Comparison of ENCODE assay signal across 22 cellular contexts in the genomic region with DNA sequence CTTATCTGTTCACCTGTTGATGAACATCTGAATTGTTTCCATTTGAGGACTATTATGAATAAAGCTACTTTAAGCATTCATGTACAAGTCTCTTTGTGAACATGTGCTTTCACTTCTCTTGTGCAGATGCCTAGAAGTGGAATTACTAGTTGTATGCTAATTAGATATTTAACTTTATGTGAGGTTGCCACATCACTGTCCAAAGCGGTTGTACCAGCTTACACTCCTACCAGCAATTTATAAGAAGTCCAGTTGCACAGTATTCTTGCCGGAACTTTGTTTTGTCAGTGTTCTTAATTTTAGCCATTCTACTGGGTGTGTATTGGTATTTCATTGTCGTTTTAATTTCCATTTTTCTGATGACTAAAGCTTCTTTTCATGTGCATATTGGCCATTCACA. TPM values are rescaled to one million over a fixed set of nuclear protein-coding genes. Genes with fewer than 3 reads are reported as not detected.
"Had no signal": no experiment of that assay in that cellular context is flagged by ENCODE, and none has a peak within 500 bp of the region (broad histone marks: within the 10 kb centered on the region; RNA-seq: fewer than 3 reads in every experiment).

No MANE protein-coding gene starts in this region.

- DNase-seq: effector memory CD4-positive, alpha-beta T cell; foreskin keratinocyte; left cardiac atrium; left ventricle myocardium inferior; mesenchymal stem cell; midbrain; retina; stimulated activated CD4-positive, alpha-beta T cell treated with anti-CD3 and anti-CD28 coated beads, Interleukin-4, amount 100 ng/mL, for 1 hour; stimulated activated CD8-positive, alpha-beta memory T cell treated with anti-CD3 and anti-CD28 coated beads, Interleukin-4, amount 100 ng/mL, for 48 hours; upper lobe of left lung had no signal

- H3K27ac ChIP-seq: epithelial cell of prostate, foreskin keratinocyte, left ventricle myocardium inferior, parathyroid adenoma, prostate gland, right lobe of liver, tibial artery, upper lobe of left lung, vagina had no signal

- H3K9me3 ChIP-seq: left ventricle myocardium inferior, prostate gland, right lobe of liver, tibial artery, upper lobe of left lung, vagina had no signal

- H3K4me1 ChIP-seq: foreskin keratinocyte had no signal

- H3K36me3 Mint-ChIP-seq: natural killer cell treated with Interleukin-12 subunit alpha and Interleukin-12 subunit beta and Interleukin-15 and Interleukin-18, amount 100 ng/mL, for 72 hours had no signal

- ATAC-seq: foreskin keratinocyte; left cardiac atrium; natural killer cell treated with Interleukin-12 subunit alpha and Interleukin-12 subunit beta and Interleukin-15 and Interleukin-18, amount 100 ng/mL, for 72 hours; right lobe of liver; stimulated activated effector memory CD8-positive, alpha-beta T cell treated with anti-CD3 and anti-CD28 coated beads, Interleukin-12 subunit alpha, Interleukin-12 subunit beta, amount 100 ng/mL, for 72 hours had no signal

- H3K36me3 ChIP-seq: left ventricle myocardium inferior, prostate gland, right lobe of liver, vagina had no signal

- H3K9me3 Mint-ChIP-seq: natural killer cell treated with Interleukin-12 subunit alpha and Interleukin-12 subunit beta and Interleukin-15 and Interleukin-18, amount 100 ng/mL, for 72 hours; stimulated activated effector memory CD8-positive, alpha-beta T cell treated with anti-CD3 and anti-CD28 coated beads, Interleukin-12 subunit alpha, Interleukin-12 subunit beta, amount 100 ng/mL, for 72 hours; stimulated activated naive CD8-positive, alpha-beta T cell treated with anti-CD3 and anti-CD28 coated beads, Interleukin-15, Interleukin-2, amounts not matched to agents 100 ng/mL and 50 ng/mL, for 24 hours had no signal

- H2AFZ ChIP-seq: parathyroid adenoma had no signal

- H3K27me3 Mint-ChIP-seq: natural killer cell treated with Interleukin-12 subunit alpha and Interleukin-12 subunit beta and Interleukin-15 and Interleukin-18, amount 100 ng/mL, for 72 hours; stimulated activated naive CD8-positive, alpha-beta T cell treated with anti-CD3 and anti-CD28 coated beads, Interleukin-15, Interleukin-2, amounts not matched to agents 100 ng/mL and 50 ng/mL, for 24 hours had no signal

- FAIRE-seq: endometrium, kidney had no signal

- H3K9ac ChIP-seq: parathyroid adenoma had no signal

- H3K27me3 ChIP-seq: foreskin keratinocyte, right lobe of liver, tibial artery, upper lobe of left lung, vagina had no signal

- H3K4me3 ChIP-seq: left ventricle myocardium inferior, lung, prostate gland, right lobe of liver, tibial artery, upper lobe of left lung, vagina had no signal

- H3K27ac Mint-ChIP-seq: natural killer cell treated with Interleukin-12 subunit alpha and Interleukin-12 subunit beta and Interleukin-15 and Interleukin-18, amount 100 ng/mL, for 72 hours; stimulated activated effector memory CD8-positive, alpha-beta T cell treated with anti-CD3 and anti-CD28 coated beads, Interleukin-12 subunit alpha, Interleukin-12 subunit beta, amount 100 ng/mL, for 72 hours; stimulated activated naive CD8-positive, alpha-beta T cell treated with anti-CD3 and anti-CD28 coated beads, Interleukin-15, Interleukin-2, amounts not matched to agents 100 ng/mL and 50 ng/mL, for 24 hours had no signal

- H3K4me3 Mint-ChIP-seq: natural killer cell treated with Interleukin-12 subunit alpha and Interleukin-12 subunit beta and Interleukin-15 and Interleukin-18, amount 100 ng/mL, for 72 hours; stimulated activated effector memory CD8-positive, alpha-beta T cell treated with anti-CD3 and anti-CD28 coated beads, Interleukin-12 subunit alpha, Interleukin-12 subunit beta, amount 100 ng/mL, for 72 hours; stimulated activated naive CD8-positive, alpha-beta T cell treated with anti-CD3 and anti-CD28 coated beads, Interleukin-15, Interleukin-2, amounts not matched to agents 100 ng/mL and 50 ng/mL, for 24 hours had no signal

RNA-seq across cellular contexts. Expression of a gene that starts 38.1 kb away (rescaled TPM):
- total RNA-seq: foreskin keratinocyte; natural killer cell treated with Interleukin-12 subunit alpha and Interleukin-12 subunit beta and Interleukin-15 and Interleukin-18, amount 100 ng/mL, for 72 hours had no signal
